Comparison of ENCODE assay signal across 10 cellular contexts in genomic region chr20:32112862-32113261, GRCh38. TPM values are rescaled to one million over a fixed set of nuclear protein-coding genes. Genes with fewer than 3 reads are reported as not detected.
DNase-seq lines count a peak whose midpoint lies in the region; ATAC-seq and TF ChIP-seq lines count a peak whose summit lies in the region.
"Had no signal": no experiment of that assay in that cellular context is flagged by ENCODE, and none has a peak within 500 bp of the region (broad histone marks: within the 10 kb centered on the region; RNA-seq: fewer than 3 reads in every experiment).

No MANE protein-coding gene starts in this region.

- peak overlapping the region; percentile 20 for H3K27ac Mint-ChIP-seq in activated T-cell treated with anti-CD3 and anti-CD28 coated beads, Interleukin-2, amount 50 U/mL, for 24 hours
- H3K27ac Mint-ChIP-seq: nephron progenitor cell had no signal

- H3K9me3 Mint-ChIP-seq in activated T-cell treated with anti-CD3 and anti-CD28 coated beads, Interleukin-2, amount 50 U/mL, for 24 hours, result no peaks in the 10 kb centered on the region
- H3K9me3 Mint-ChIP-seq: nephron progenitor cell had no signal

- peaks cover 64% of the 10 kb centered on the region for H3K36me3 Mint-ChIP-seq in activated T-cell treated with anti-CD3 and anti-CD28 coated beads, Interleukin-2, amount 50 U/mL, for 24 hours (ENCODE audit: low read depth)

- DNase-seq in activated T-cell treated with anti-CD3 and anti-CD28 coated beads, Interleukin-2, amount 50 U/mL, for 24 hours, result no peak
- DNase-seq in activated T-cell treated with anti-CD3 and anti-CD28 coated beads, Interleukin-2, amount 50 U/mL, for 1 hour, result no peak
- DNase-seq in SKM-1 (lab: John Stamatoyannopoulos, UW; ENCODE audit: unreplicated experiment) (peak; percentile 91), Right ventricle myocardium superior (peak; percentile 51), cerebellar nuclear complex (lab: John Stamatoyannopoulos, UW) (no peak), foreskin fibroblast (no peak), NCI-H226 (no peak)
- DNase-seq in stimulated activated CD8-positive, alpha-beta memory T cell treated with anti-CD3 and anti-CD28 coated beads, Interleukin-4, amount 100 ng/mL, for 48 hours, result peak; percentile 28
- DNase-seq: anterior cingulate cortex, nephron progenitor cell had no signal

- H3K4me1 Mint-ChIP-seq in activated T-cell treated with anti-CD3 and anti-CD28 coated beads, Interleukin-2, amount 50 U/mL, for 24 hours (ENCODE audit: low read depth), result peaks cover 61% of the 10 kb centered on the region

- H3K4me3 Mint-ChIP-seq in activated T-cell treated with anti-CD3 and anti-CD28 coated beads, Interleukin-2, amount 50 U/mL, for 24 hours, result peak overlapping the region; percentile 0
- H3K4me3 Mint-ChIP-seq: nephron progenitor cell had no signal

- H3K4me3 ChIP-seq in foreskin fibroblast (ENCODE audit: low read depth in 1 of 2, low read length in 2 of 2), result no peak overlapping the region

- intact Hi-C loops in Right ventricle myocardium superior (cut with DNase I), result no loop called here

- H3K27me3 Mint-ChIP-seq in activated T-cell treated with anti-CD3 and anti-CD28 coated beads, Interleukin-2, amount 50 U/mL, for 24 hours, result no peaks in the 10 kb centered on the region

- no peak for ATAC-seq in Right ventricle myocardium superior (ENCODE audit: poor library complexity)

- TF ChIP-seq CTCF in foreskin fibroblast (IDR thresholded peaks at IDR 0.05; ENCODE audit: low read depth, low read length), result no peak

RNA-seq across cellular contexts. Expression of gene TM9SF4, which starts 3.3 kb away (rescaled TPM):
- 23.0 TPM for total RNA-seq in Right ventricle myocardium superior

Comparison
In these comparisons a context has a peak if more than half of its experiments do, and no peak if none do; other contexts are left out.
1. DNase-seq: peak in SKM-1 (single experiment), Right ventricle myocardium superior (single experiment) and stimulated activated CD8-positive, alpha-beta memory T cell treated with anti-CD3 and anti-CD28 coated beads, Interleukin-4, amount 100 ng/mL, for 48 hours (single experiment); none in activated T-cell treated with anti-CD3 and anti-CD28 coated beads, Interleukin-2, amount 50 U/mL, for 24 hours (single experiment), activated T-cell treated with anti-CD3 and anti-CD28 coated beads, Interleukin-2, amount 50 U/mL, for 1 hour (single experiment), cerebellar nuclear complex (0 of 2), foreskin fibroblast (0 of 2) and NCI-H226 (single experiment).